1 cellular context compared by ENCODE assay signal in the genomic region with DNA sequence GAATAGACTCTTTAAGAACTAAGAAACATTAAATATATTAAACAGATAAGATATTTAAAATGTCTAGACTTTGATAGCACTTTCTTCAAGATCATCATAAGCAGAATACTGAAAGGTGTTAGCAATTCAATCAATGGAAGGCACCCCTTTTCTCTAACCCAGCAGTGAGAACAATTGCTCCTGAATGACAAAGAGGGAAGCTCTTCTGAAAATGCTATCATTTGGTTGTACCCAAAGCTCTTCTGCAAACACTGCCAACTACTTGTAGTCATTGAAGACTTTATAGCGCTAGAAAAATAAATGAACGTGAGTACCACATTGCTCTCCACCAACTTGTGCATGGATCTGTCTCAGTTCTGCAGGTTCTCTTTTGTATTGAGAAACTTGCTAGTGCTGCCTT.
TF ChIP-seq lines count a peak whose summit lies in the region.

No MANE protein-coding gene starts in this region.

TF ChIP-seq in WTC11, 78 proteins besides CTCF, POLR2A, EP300 and RAD21 (continued from another document):
- TF ChIP-seq, protein P1, sequence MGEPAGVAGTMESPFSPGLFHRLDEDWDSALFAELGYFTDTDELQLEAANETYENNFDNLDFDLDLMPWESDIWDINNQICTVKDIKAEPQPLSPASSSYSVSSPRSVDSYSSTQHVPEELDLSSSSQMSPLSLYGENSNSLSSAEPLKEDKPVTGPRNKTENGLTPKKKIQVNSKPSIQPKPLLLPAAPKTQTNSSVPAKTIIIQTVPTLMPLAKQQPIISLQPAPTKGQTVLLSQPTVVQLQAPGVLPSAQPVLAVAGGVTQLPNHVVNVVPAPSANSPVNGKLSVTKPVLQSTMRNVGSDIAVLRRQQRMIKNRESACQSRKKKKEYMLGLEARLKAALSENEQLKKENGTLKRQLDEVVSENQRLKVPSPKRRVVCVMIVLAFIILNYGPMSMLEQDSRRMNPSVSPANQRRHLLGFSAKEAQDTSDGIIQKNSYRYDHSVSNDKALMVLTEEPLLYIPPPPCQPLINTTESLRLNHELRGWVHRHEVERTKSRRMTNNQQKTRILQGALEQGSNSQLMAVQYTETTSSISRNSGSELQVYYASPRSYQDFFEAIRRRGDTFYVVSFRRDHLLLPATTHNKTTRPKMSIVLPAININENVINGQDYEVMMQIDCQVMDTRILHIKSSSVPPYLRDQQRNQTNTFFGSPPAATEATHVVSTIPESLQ (CRISPR knock-in tag; IDR thresholded peaks at IDR 0.05) = no peak
TF ChIP-seq in WTC11: peak in this region for 0.
